ENCODE assay signal across 1 cellular context in genomic region chr7:128735433-128735832, GRCh38.
TF ChIP-seq lines count a peak whose summit lies in the region.

No MANE protein-coding gene starts in this region.

TF ChIP-seq in K562, 482 proteins besides CTCF, POLR2A, EP300 and RAD21:
- 0 out of 2 replicates have a peak, but pooled peaks have one; percentile 2 for TF ChIP-seq SMAD4 (CRISPR knock-in tag; conservative IDR thresholded peaks at IDR 0.05)
- TF ChIP-seq ZNF766 (CRISPR knock-in tag; conservative IDR thresholded peaks at IDR 0.05): 0 out of 2 replicates have a peak, but pooled peaks have one; percentile 30
- no peak for TF ChIP-seq ZBTB7A (IDR thresholded peaks at IDR 0.05; ENCODE audit: borderline replicate concordance, control insufficient read depth, low read depth, low read length)
